ENCODE assay signal across 8 cellular contexts in the genomic region with DNA sequence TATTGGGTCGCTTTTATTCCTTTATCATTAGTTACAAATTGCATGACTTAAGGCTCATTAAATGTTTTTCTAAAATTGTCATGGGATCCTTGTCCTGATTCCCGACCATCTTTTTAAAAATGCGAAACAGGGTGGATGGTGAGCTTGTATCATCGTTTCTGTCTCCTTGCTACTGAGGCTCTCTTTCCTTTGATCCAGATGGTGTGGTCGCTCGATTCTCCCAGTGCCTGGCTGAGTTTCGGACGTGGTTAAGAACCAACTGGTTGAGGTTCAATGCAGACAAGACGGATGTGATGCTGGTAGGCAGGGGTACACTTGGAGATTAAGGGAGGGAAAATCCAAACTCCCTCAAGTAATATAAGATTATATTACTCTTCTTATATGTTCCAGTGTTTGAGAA. TPM values are rescaled to one million over a fixed set of nuclear protein-coding genes. Genes with fewer than 3 reads are reported as not detected.
A peak's percentile ranks its signal among the peaks of the same experiment; 100 is the strongest.
DNase-seq lines count a peak whose midpoint lies in the region; ATAC-seq and TF ChIP-seq lines count a peak whose summit lies in the region.

No MANE protein-coding gene starts in this region.

- H3K9me3 Mint-ChIP-seq in mesothelial cell of epicardium, result no peaks in the 10 kb centered on the region

- H3K27me3 Mint-ChIP-seq in mesothelial cell of epicardium (ENCODE audit: low read depth), result no peaks in the 10 kb centered on the region

- H3K4me3 Mint-ChIP-seq in mesothelial cell of epicardium, result peak overlapping the region; percentile 95

- TF ChIP-seq CTCF in cardiac fibroblast (IDR thresholded peaks at IDR 0.05; ENCODE audit: low read depth, low read length) (no peak), mesothelial cell of epicardium (IDR thresholded peaks at IDR 0.05; ENCODE audit: unreplicated experiment) (no peak)

- in situ Hi-C loops in G401 (cut with HindIII; ENCODE audit: low sequenced_read_pairs), result no loop called here

- DNase-seq in G401 (ENCODE audit: low spot score) (peak; percentile 64), NCI-H446 (lab: John Stamatoyannopoulos, UW) (peak; percentile 23 to 54), cardiac fibroblast (ENCODE audit: low read depth in 2 of 2) (peak in 1 of 2 donors; percentile 30), mesothelial cell of epicardium (ENCODE audit: low spot score in 2 of 2, unreplicated experiment in 2 of 2) (no peak), AML-193 (lab: John Stamatoyannopoulos, UW) (no peak), medulla oblongata (ENCODE audit: extremely low spot score) (no peak), left lobe of liver (ENCODE audit: low spot score) (no peak)

- no peaks in the 10 kb centered on the region for H3K36me3 Mint-ChIP-seq in mesothelial cell of epicardium

- peaks cover 25% of the 10 kb centered on the region for H3K4me1 Mint-ChIP-seq in mesothelial cell of epicardium

- peak overlapping the region; percentile 86 to 96 for H3K4me3 ChIP-seq in cardiac fibroblast (replicated peaks in 1 of 2; ENCODE audit: low read depth in 2 of 2, low read length in 2 of 2)

- ATAC-seq in GM19463 (IDR thresholded peaks at IDR 0.05; ENCODE audit: unreplicated experiment) (no peak), left lobe of liver (no peak)

- H3K27ac Mint-ChIP-seq in mesothelial cell of epicardium, result peak overlapping the region; percentile 98

RNA-seq across cellular contexts. Expression of a gene that starts 1.2 kb away (rescaled TPM):
- total RNA-seq in G401 (2014; rRNA removed; shearing (Covaris generic)), result 13.5 and 20.5 TPM in 2 replicates
- total RNA-seq in mesothelial cell of epicardium (34.3 to 39.9 TPM (median 36.5 TPM) in 3 replicates), left lobe of liver (12.7 TPM)

RNA-seq across cellular contexts. Expression of a gene that starts 1.3 kb away (rescaled TPM):
- 3.7 and 7.3 TPM in 2 replicates for total RNA-seq in G401 (2014; rRNA removed; shearing (Covaris generic))
- 8.9 to 12.8 TPM (median 9.3 TPM) in 3 replicates for total RNA-seq in mesothelial cell of epicardium
- 1.4 TPM for total RNA-seq in left lobe of liver

Comparison
In these comparisons a context has a peak if more than half of its experiments do, and no peak if none do; other contexts are left out.
1. DNase-seq: peak in G401 (single experiment) and NCI-H446 (2 of 2); none in mesothelial cell of epicardium (0 of 2), AML-193 (0 of 2), medulla oblongata (single experiment) and left lobe of liver (single experiment).